In the genomic region with DNA sequence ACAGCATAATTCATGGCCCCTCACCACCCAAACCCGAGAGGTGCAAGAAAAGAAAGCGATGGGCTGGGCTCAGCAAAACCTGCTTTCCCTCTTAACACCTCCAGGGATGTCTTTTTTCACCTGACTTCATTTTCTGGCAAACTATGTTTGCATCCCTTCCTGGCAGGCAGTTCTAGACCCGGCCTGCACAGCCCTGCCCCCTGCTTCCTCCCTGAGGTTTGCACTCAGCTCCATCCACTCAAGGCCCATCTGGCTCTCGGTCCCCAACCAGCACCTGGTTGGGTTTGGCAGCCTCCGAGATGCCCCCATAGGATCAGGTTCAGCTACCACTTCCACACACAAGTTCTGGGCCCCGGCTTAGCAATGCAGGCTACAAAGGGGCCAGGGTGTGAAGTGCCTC, we compare ENCODE assay signal across 2 cellular contexts.
TF ChIP-seq lines count a peak whose summit lies in the region.

No MANE protein-coding gene starts in this region.

TF ChIP-seq in IMR-90, 13 proteins besides CTCF, POLR2A, EP300 and RAD21:
- TF ChIP-seq NFE2L2 (IDR thresholded peaks at IDR 0.05; ENCODE audit: low read depth, low read length) = no peak
- no peak for TF ChIP-seq RFX5 (IDR thresholded peaks at IDR 0.05; ENCODE audit: low read depth, low read length)
- TF ChIP-seq CHD1 (IDR thresholded peaks at IDR 0.05; ENCODE audit: low read depth, low read length) = no peak
- TF ChIP-seq MAFK (IDR thresholded peaks at IDR 0.05; ENCODE audit: low read depth, low read length) = no peak
- no peak for TF ChIP-seq FOS (IDR thresholded peaks at IDR 0.05; ENCODE audit: low read depth, low read length)
- no peak for TF ChIP-seq SMC3 (IDR thresholded peaks at IDR 0.05; ENCODE audit: low read depth, low read length)

TF ChIP-seq in WTC11, 78 proteins besides CTCF, POLR2A, EP300 and RAD21:
- TF ChIP-seq TEAD1 (CRISPR knock-in tag; IDR thresholded peaks at IDR 0.05) (no peak), GRHL2 (CRISPR knock-in tag; IDR thresholded peaks at IDR 0.05; ENCODE audit: insufficient replicate concordance, severe bottlenecking) (no peak), FOXP1 (CRISPR knock-in tag; IDR thresholded peaks at IDR 0.05; ENCODE audit: borderline replicate concordance) (no peak), SMAD3 (CRISPR knock-in tag; IDR thresholded peaks at IDR 0.05; ENCODE audit: borderline replicate concordance) (no peak), ZNF423 (CRISPR knock-in tag; IDR thresholded peaks at IDR 0.05) (no peak)
- TF ChIP-seq, protein P1, sequence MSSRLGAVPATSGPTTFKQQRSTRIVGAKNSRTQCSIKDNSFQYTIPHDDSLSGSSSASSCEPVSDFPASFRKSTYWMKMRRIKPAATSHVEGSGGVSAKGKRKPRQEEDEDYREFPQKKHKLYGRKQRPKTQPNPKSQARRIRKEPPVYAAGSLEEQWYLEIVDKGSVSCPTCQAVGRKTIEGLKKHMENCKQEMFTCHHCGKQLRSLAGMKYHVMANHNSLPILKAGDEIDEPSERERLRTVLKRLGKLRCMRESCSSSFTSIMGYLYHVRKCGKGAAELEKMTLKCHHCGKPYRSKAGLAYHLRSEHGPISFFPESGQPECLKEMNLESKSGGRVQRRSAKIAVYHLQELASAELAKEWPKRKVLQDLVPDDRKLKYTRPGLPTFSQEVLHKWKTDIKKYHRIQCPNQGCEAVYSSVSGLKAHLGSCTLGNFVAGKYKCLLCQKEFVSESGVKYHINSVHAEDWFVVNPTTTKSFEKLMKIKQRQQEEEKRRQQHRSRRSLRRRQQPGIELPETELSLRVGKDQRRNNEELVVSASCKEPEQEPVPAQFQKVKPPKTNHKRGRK (CRISPR knock-in tag; IDR thresholded peaks at IDR 0.05; ENCODE audit: borderline replicate concordance) = no peak
